In the genomic region with DNA sequence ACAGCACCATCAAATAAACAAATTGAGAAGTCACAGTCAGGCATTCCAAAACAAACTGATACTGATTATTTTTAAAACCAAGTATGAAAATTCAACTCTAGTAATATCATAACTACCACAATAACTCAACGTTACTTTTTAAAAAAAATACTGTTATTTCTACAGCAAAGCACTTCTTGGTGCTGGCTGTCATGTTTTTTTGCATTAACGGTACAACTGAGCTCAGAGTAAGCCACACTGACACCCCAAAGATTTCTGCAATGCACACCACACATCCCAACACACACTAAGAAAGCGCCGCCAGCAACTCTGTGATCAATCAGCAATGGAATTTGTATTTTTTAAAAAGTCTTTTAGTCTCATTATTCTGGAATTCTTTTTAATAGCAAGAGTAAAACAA, we compare ENCODE assay signal across 18 cellular contexts.
A peak's percentile ranks its signal among the peaks of the same experiment; 100 is the strongest.
DNase-seq lines count a peak whose midpoint lies in the region; ATAC-seq, FAIRE-seq and TF ChIP-seq lines count a peak whose summit lies in the region.
"Had no signal": no experiment of that assay in that cellular context is flagged by ENCODE, and none has a peak within 500 bp of the region (broad histone marks: within the 10 kb centered on the region; RNA-seq: fewer than 3 reads in every experiment).

No MANE protein-coding gene starts in this region.

- H3K27ac ChIP-seq in GM12878 (ENCODE audit: control insufficient read depth, insufficient read depth): no peak overlapping the region; the same call in 1 of the 2 replicates
- H3K27ac ChIP-seq in mesenchymal stem cell (ENCODE audit: low read length, poor library complexity, severe bottlenecking): no peak overlapping the region
- H3K27ac ChIP-seq: BLaER1 treated with 17β-estradiol and CSF1 and Interleukin-3, amounts not matched to agents 10 nM and 100 nM had no signal

- no peak overlapping the region for H4K91ac ChIP-seq in mesenchymal stem cell (ENCODE audit: low read length)

- 49% methylated on average over 4 of the region's 4 CpGs for WGBS in GM12878 (ENCODE audit: insufficient coverage, insufficient replicate concordance, low lambda C conversion rate, missing lambda C conversion rate)
- 92% methylated on average over 2 of the region's 4 CpGs for WGBS in mesenchymal stem cell

- H3K4me2 ChIP-seq in GM12878 (ENCODE audit: control insufficient read depth, insufficient read depth) (no peak overlapping the region), mesenchymal stem cell (ENCODE audit: low read length, poor library complexity, severe bottlenecking) (no peak overlapping the region)

- no peak overlapping the region for H3K4ac ChIP-seq in mesenchymal stem cell (ENCODE audit: low read depth in 1 of 2, low read length in 2 of 2)

- ATAC-seq in activated CD8-positive, alpha-beta memory T cell treated with anti-CD3 and anti-CD28 coated beads, Interleukin-2, amount 10 ng/mL, durations not matched to agents 7 days and 5 days: no peak
- ATAC-seq in HG02885 (IDR thresholded peaks at IDR 0.05; ENCODE audit: poor library complexity, unreplicated experiment) (peak; percentile 40), GM12878 (no peak)
- ATAC-seq: CD8-positive, alpha-beta T cell had no signal

- H3K9me3 ChIP-seq in GM12878 (replicated peaks; ENCODE audit: control insufficient read depth, insufficient read depth, low read length): no peaks in the 10 kb centered on the region
- no peaks in the 10 kb centered on the region for H3K9me3 ChIP-seq in mesenchymal stem cell (ENCODE audit: control insufficient read depth, low read length)

- no peak overlapping the region for H3K4me3 Mint-ChIP-seq in activated CD8-positive, alpha-beta memory T cell treated with anti-CD3 and anti-CD28 coated beads, Interleukin-2, amount 10 ng/mL, durations not matched to agents 7 days and 5 days
- no peak overlapping the region for H3K4me3 Mint-ChIP-seq in activated CD4-positive, alpha-beta memory T cell treated with anti-CD3 and anti-CD28 coated beads for 36 hours
- H3K4me3 Mint-ChIP-seq: B cell; CD8-positive, alpha-beta T cell; HFFc6 had no signal

- no peak for FAIRE-seq in GM12878 (lab: Jason Lieb, UNC)
- FAIRE-seq: GM12891, GM18507 had no signal

- no peaks in the 10 kb centered on the region for H3K27me3 Mint-ChIP-seq in activated CD8-positive, alpha-beta memory T cell treated with anti-CD3 and anti-CD28 coated beads, Interleukin-2, amount 10 ng/mL, durations not matched to agents 7 days and 5 days
- no peaks in the 10 kb centered on the region for H3K27me3 Mint-ChIP-seq in activated CD4-positive, alpha-beta memory T cell treated with anti-CD3 and anti-CD28 coated beads for 36 hours
- H3K27me3 Mint-ChIP-seq: B cell had no signal

- no peak overlapping the region for H3K14ac ChIP-seq in mesenchymal stem cell (ENCODE audit: low read length in 2 of 2)

- H2BK12ac ChIP-seq in mesenchymal stem cell (ENCODE audit: low read length in 2 of 2): no peak overlapping the region

- H2BK120ac ChIP-seq in mesenchymal stem cell (ENCODE audit: low read depth, low read length): no peak overlapping the region

- no peak overlapping the region for H2AK5ac ChIP-seq in mesenchymal stem cell (ENCODE audit: low read length, severe bottlenecking)

- H3K4me1 ChIP-seq in GM12878 (ENCODE audit: control insufficient read depth, insufficient read depth, low read length) (peaks cover 9% of the 10 kb centered on the region), mesenchymal stem cell (ENCODE audit: control insufficient read depth, insufficient read depth, low read depth, low read length) (peaks cover 8% of the 10 kb centered on the region)

- RAD21 ChIA-PET in GM12878 (lab: Charles Lee; ENCODE audit: unreplicated experiment): no interaction called here

- H3K18ac ChIP-seq in mesenchymal stem cell (ENCODE audit: low read depth in 1 of 2, low read length in 2 of 2): no peak overlapping the region

- no peak overlapping the region for H3K9ac ChIP-seq in GM12878 (ENCODE audit: control insufficient read depth, insufficient read depth, low read length)
- H3K9ac ChIP-seq in mesenchymal stem cell (ENCODE audit: low read length): no peak overlapping the region
- H3K9ac ChIP-seq: BLaER1 treated with 17β-estradiol and CSF1 and Interleukin-3, amounts not matched to agents 10 nM and 100 nM had no signal

- no TSS peak for BruUV-seq in GM12878 (replicated peaks; lab: Mats Ljungman, UMichigan)

- no peak overlapping the region for H3K4me3 ChIP-seq in GM12878
- no peak overlapping the region for H3K4me3 ChIP-seq in mesenchymal stem cell (ENCODE audit: insufficient read depth in 1 of 2, low read depth in 1 of 2, low read length in 2 of 2)
- H3K4me3 ChIP-seq: BLaER1 treated with 17β-estradiol and CSF1 and Interleukin-3, amounts not matched to agents 10 nM and 100 nM had no signal

- peaks cover 37% of the 10 kb centered on the region for H3K36me3 Mint-ChIP-seq in activated CD8-positive, alpha-beta memory T cell treated with anti-CD3 and anti-CD28 coated beads, Interleukin-2, amount 10 ng/mL, durations not matched to agents 7 days and 5 days
- H3K36me3 Mint-ChIP-seq in activated CD4-positive, alpha-beta memory T cell treated with anti-CD3 and anti-CD28 coated beads for 36 hours: peaks cover 29% of the 10 kb centered on the region

- H2BK15ac ChIP-seq in mesenchymal stem cell (ENCODE audit: low read depth, poor library complexity, severe bottlenecking): no peak overlapping the region

- H4K20me1 ChIP-seq in GM12878 (ENCODE audit: control insufficient read depth, insufficient read depth): no peaks in the 10 kb centered on the region

- no peak overlapping the region for H3K23ac ChIP-seq in mesenchymal stem cell (ENCODE audit: low read length in 2 of 2)

- no peak for TF ChIP-seq RAD21 in GM12878 (IDR thresholded peaks at IDR 0.05; ENCODE audit: insufficient read depth, low read depth, low read length)

- H3K79me2 ChIP-seq in GM12878 (ENCODE audit: control insufficient read depth, insufficient read depth, low read length): no peaks in the 10 kb centered on the region

- no peak for TF ChIP-seq CTCF in GM12878 (IDR thresholded peaks at IDR 0.05 in 2 of 3, conservative IDR thresholded peaks at IDR 0.05 in 1 of 3; ENCODE audit: control insufficient read depth in 2 of 3, extremely low read depth in 1 of 3, insufficient read depth in 1 of 3, low read depth in 3 of 3, low read length in 3 of 3)

- TF ChIP-seq EP300 in GM12878 (IDR thresholded peaks at IDR 0.05; ENCODE audit: borderline replicate concordance in 1 of 2, control insufficient read depth in 1 of 2, low read depth in 2 of 2, low read length in 2 of 2): no peak

- CTCF ChIA-PET in activated CD8-positive, alpha-beta memory T cell treated with anti-CD3 and anti-CD28 coated beads, Interleukin-2, amount 10 ng/mL, durations not matched to agents 7 days and 5 days (lab: Charles Lee): interaction anchor here (1.2 kb wide), 1 partner anchor 941 kb away, joined by 3 read pairs; no protein-coding TSS in a partner anchor
- CTCF ChIA-PET in activated CD4-positive, alpha-beta memory T cell treated with anti-CD3 and anti-CD28 coated beads for 36 hours (lab: Charles Lee): no interaction called here
- CTCF ChIA-PET in GM12878 (lab: Yijun Ruan, JAX): interaction anchor here (1.9 kb wide), 1 partner anchor 36 kb away, joined by 4 read pairs; no protein-coding TSS in a partner anchor

- SMC1A ChIA-PET in GM12878 (lab: Charles Lee; ENCODE audit: uncharacterized antibody, unreplicated experiment): interaction anchor here (0.6 to 2.6 kb wide), 5 partner anchors 8 to 1091 kb away, joined by 3 to 10 read pairs (median 4); no protein-coding TSS in a partner anchor

- H3K9me3 Mint-ChIP-seq in activated CD8-positive, alpha-beta memory T cell treated with anti-CD3 and anti-CD28 coated beads, Interleukin-2, amount 10 ng/mL, durations not matched to agents 7 days and 5 days (ENCODE audit: low read depth): no peaks in the 10 kb centered on the region
- H3K9me3 Mint-ChIP-seq in activated CD4-positive, alpha-beta memory T cell treated with anti-CD3 and anti-CD28 coated beads for 36 hours: peaks cover 4% of the 10 kb centered on the region
- H3K9me3 Mint-ChIP-seq: CD8-positive, alpha-beta T cell; HFFc6 had no signal

- in situ Hi-C loops in GM12878 (cut with MboI): no loop called here

- no peak overlapping the region for H2AFZ ChIP-seq in GM12878 (ENCODE audit: control insufficient read depth, low read depth, low read length)
- H2AFZ ChIP-seq in mesenchymal stem cell (ENCODE audit: low read depth, low read length): no peak overlapping the region

- intact Hi-C loops in activated CD4-positive, alpha-beta memory T cell treated with anti-CD3 and anti-CD28 coated beads for 36 hours (cut with micrococcal nuclease): no loop called here
- intact Hi-C loops in GM12878 (cut with micrococcal nuclease; ENCODE audit: unreplicated experiment): no loop called here

- H3K79me1 ChIP-seq in mesenchymal stem cell (replicated peaks; ENCODE audit: low read length, poor library complexity, severe bottlenecking): peaks cover 5% of the 10 kb centered on the region

- peak overlapping the region; percentile 37 for H3K27ac Mint-ChIP-seq in activated CD8-positive, alpha-beta memory T cell treated with anti-CD3 and anti-CD28 coated beads, Interleukin-2, amount 10 ng/mL, durations not matched to agents 7 days and 5 days
- peak overlapping the region; percentile 76 for H3K27ac Mint-ChIP-seq in activated CD4-positive, alpha-beta memory T cell treated with anti-CD3 and anti-CD28 coated beads for 36 hours
- H3K27ac Mint-ChIP-seq: B cell; CD8-positive, alpha-beta T cell; HFFc6 had no signal

- POLR2A ChIA-PET in activated CD4-positive, alpha-beta memory T cell treated with anti-CD3 and anti-CD28 coated beads for 36 hours (lab: Charles Lee): no interaction called here
- POLR2A ChIA-PET in GM12878 (lab: Charles Lee): no interaction called here

- no peak for DNase-seq in activated CD8-positive, alpha-beta memory T cell treated with anti-CD3 and anti-CD28 coated beads, Interleukin-2, amount 10 ng/mL, durations not matched to agents 7 days and 5 days
- DNase-seq in activated CD8-positive, alpha-beta memory T cell treated with anti-CD3 and anti-CD28 coated beads, Interleukin-2, amount 50 U/mL, for 4 hours: no peak
- DNase-seq in activated CD4-positive, alpha-beta memory T cell treated with anti-CD3 and anti-CD28 coated beads for 36 hours: no peak
- no peak for DNase-seq in GM12878 (ENCODE audit: low read depth, low spot score)
- no peak for DNase-seq in RKO (ENCODE audit: low spot score)
- no peak for DNase-seq in mesenchymal stem cell
- DNase-seq in DMS79 (lab: John Stamatoyannopoulos, UW): no peak
- DNase-seq: Calu3; CD8-positive, alpha-beta T cell; DND-41; EL; GOT3; HFFc6 had no signal

- H3K36me3 ChIP-seq in GM12878 (ENCODE audit: control insufficient read depth in 2 of 2, insufficient read depth in 2 of 2, low read length in 1 of 2) (peaks cover 2 to 7% of the 10 kb centered on the region in 2 experiments; a peak in 3 of 4 replicates), mesenchymal stem cell (ENCODE audit: control insufficient read depth in 1 of 2, insufficient read depth in 2 of 2, low read depth in 1 of 2, low read length in 2 of 2) (peaks cover 2 to 9% of the 10 kb centered on the region in 2 experiments)

- H2BK5ac ChIP-seq in mesenchymal stem cell (ENCODE audit: low read depth, low read length, poor library complexity, severe bottlenecking): no peak overlapping the region

- peaks cover 14% of the 10 kb centered on the region for H3K4me1 Mint-ChIP-seq in activated CD8-positive, alpha-beta memory T cell treated with anti-CD3 and anti-CD28 coated beads, Interleukin-2, amount 10 ng/mL, durations not matched to agents 7 days and 5 days
- peaks cover 11% of the 10 kb centered on the region for H3K4me1 Mint-ChIP-seq in activated CD4-positive, alpha-beta memory T cell treated with anti-CD3 and anti-CD28 coated beads for 36 hours (ENCODE audit: low read depth)
- H3K4me1 Mint-ChIP-seq: B cell had no signal

- no peak for TF ChIP-seq POLR2A in GM12878 (IDR thresholded peaks at IDR 0.05; ENCODE audit: low read depth, low read length)

- H4K8ac ChIP-seq in mesenchymal stem cell (ENCODE audit: low read length): no peak overlapping the region

- H3K27me3 ChIP-seq in GM12878 (replicated peaks in 1 of 2; ENCODE audit: control insufficient read depth in 2 of 2, insufficient read depth in 2 of 2, low read length in 1 of 2): no peaks in the 10 kb centered on the region
- no peaks in the 10 kb centered on the region for H3K27me3 ChIP-seq in mesenchymal stem cell (ENCODE audit: control insufficient read depth in 1 of 2, insufficient read depth in 1 of 2, low read length in 2 of 2)
- H3K27me3 ChIP-seq: BLaER1 treated with 17β-estradiol and CSF1 and Interleukin-3, amounts not matched to agents 10 nM and 100 nM had no signal
